In genomic region chr7:19589436-19589835, GRCh38 we compare ENCODE assay signal across 8 cellular contexts.
"Had no signal": no experiment of that assay in that cellular context is flagged by ENCODE, and none has a peak within 500 bp of the region (broad histone marks: within the 10 kb centered on the region; RNA-seq: fewer than 3 reads in every experiment).

No MANE protein-coding gene starts in this region.

- H3K27ac ChIP-seq: GM23248 had no signal

- H3K4me3 ChIP-seq: GM23248, HAP-1, K562 had no signal

- H3K9me3 ChIP-seq: HAP-1 had no signal

- H2AFZ ChIP-seq: GM23248 had no signal

- H3K4me1 ChIP-seq: HAP-1 had no signal

- DNase-seq: GM23248, GOT3, H7, HFFc6, IMR-90 had no signal

- ATAC-seq: HCT116, K562 had no signal

- H3K9ac ChIP-seq: GM23248 had no signal

- H3K36me3 ChIP-seq: HAP-1 had no signal
